ENCODE assay signal across 8 cellular contexts in genomic region chr5:178590924-178591423, GRCh38. TPM values are rescaled to one million over a fixed set of nuclear protein-coding genes. Genes with fewer than 3 reads are reported as not detected.
DNase-seq lines count a peak whose midpoint lies in the region; ATAC-seq, FAIRE-seq and TF ChIP-seq lines count a peak whose summit lies in the region.

No MANE protein-coding gene starts in this region.

- peak overlapping the region; percentile 68 for H3K4me3 ChIP-seq in left ventricle myocardium inferior
- H3K4me3 ChIP-seq in skeletal muscle tissue (ENCODE audit: low read length in 3 of 3), result peak overlapping the region; percentile 55 to 72 (median 60)

- peaks cover 16% of the 10 kb centered on the region for H3K9me3 Mint-ChIP-seq in activated naive CD8-positive, alpha-beta T cell (ENCODE audit: low read depth)

- peaks cover 32% of the 10 kb centered on the region for H3K27me3 Mint-ChIP-seq in activated naive CD8-positive, alpha-beta T cell

- FAIRE-seq in GM19239 (lab: Jason Lieb, UNC), result peak; percentile 33

- H3K27ac ChIP-seq in left ventricle myocardium inferior (replicated peaks) (peak overlapping the region; percentile 83), skeletal muscle tissue (ENCODE audit: low read depth, low read length) (peak overlapping the region; percentile 70)

- TF ChIP-seq CTCF in left ventricle myocardium inferior (IDR thresholded peaks at IDR 0.05; ENCODE audit: borderline replicate concordance), result no peak

- intact Hi-C loops in left ventricle myocardium inferior (cut with micrococcal nuclease), result no loop called here

- peaks cover 32% of the 10 kb centered on the region for H3K27me3 ChIP-seq in left ventricle myocardium inferior (ENCODE audit: low read depth)
- H3K27me3 ChIP-seq in skeletal muscle tissue (ENCODE audit: control insufficient read depth in 3 of 3, insufficient read depth in 3 of 3, low read length in 3 of 3), result peaks cover 0 to 11% (median 5%) of the 10 kb centered on the region in 3 donors

- peak overlapping the region; percentile 86 for H3K4me3 Mint-ChIP-seq in activated naive CD8-positive, alpha-beta T cell

- H3K4me1 ChIP-seq in left ventricle myocardium inferior, result peaks cover 39% of the 10 kb centered on the region
- H3K4me1 ChIP-seq in skeletal muscle tissue (ENCODE audit: control insufficient read depth in 3 of 3, insufficient read depth in 3 of 3, low read length in 3 of 3), result peaks cover 13 to 27% (median 22%) of the 10 kb centered on the region in 3 donors

- peak overlapping the region; percentile 0 for H3K27ac Mint-ChIP-seq in activated naive CD8-positive, alpha-beta T cell

- H3K36me3 ChIP-seq in left ventricle myocardium inferior (peaks cover 15% of the 10 kb centered on the region), skeletal muscle tissue (ENCODE audit: control insufficient read depth in 3 of 3, insufficient read depth in 3 of 3, low read length in 3 of 3) (peaks cover 0 to 5% (median 2%) of the 10 kb centered on the region in 3 donors)

- H3K4me1 Mint-ChIP-seq in activated naive CD8-positive, alpha-beta T cell (ENCODE audit: low read depth), result peaks cover 5% of the 10 kb centered on the region

- H3K9me3 ChIP-seq in left ventricle myocardium inferior (replicated peaks), result peaks cover 20% of the 10 kb centered on the region
- peaks cover 0 to 8% (median 0%) of the 10 kb centered on the region in 3 donors for H3K9me3 ChIP-seq in skeletal muscle tissue (ENCODE audit: control insufficient read depth in 3 of 3, low read length in 3 of 3)

- DNase-seq in GM19239 (ENCODE audit: insufficient read length, low spot score), result no peak
- no peak for DNase-seq in left ventricle myocardium inferior
- no peak for DNase-seq in DMS 273 treated with DMSO at 0.1 percent for 48 hours (lab: John Stamatoyannopoulos, UW)
- DNase-seq in NOMO-1 (lab: John Stamatoyannopoulos, UW; ENCODE audit: unreplicated experiment in 2 of 2), result no peak
- no peak for DNase-seq in NCI-H526 treated with DMSO at 0.1 percent for 48 hours (lab: John Stamatoyannopoulos, UW)

- ATAC-seq in activated CD4-positive, CD25-positive, alpha-beta regulatory T cell treated with anti-CD3 and anti-CD28 coated beads, Interleukin-2, amount 50 U/mL, for 24 hours, result no peak

- peak overlapping the region; percentile 60 to 81 (median 76) for H3K9ac ChIP-seq in skeletal muscle tissue (ENCODE audit: low read depth in 1 of 3, low read length in 3 of 3)

- H3K36me3 Mint-ChIP-seq in activated naive CD8-positive, alpha-beta T cell, result peaks cover 15% of the 10 kb centered on the region

RNA-seq across cellular contexts. Expression of gene COL23A1, which starts 0.8 kb away (rescaled TPM):
- total RNA-seq in left ventricle myocardium inferior (27.4 TPM), skeletal muscle tissue (0.52 TPM)

RNA-seq across cellular contexts. Expression of gene CLK4, which starts 35.9 kb away (rescaled TPM):
- total RNA-seq in left ventricle myocardium inferior, result 20.0 TPM
- 25.6 TPM for total RNA-seq in skeletal muscle tissue

Comparison
In these comparisons a context has a peak if more than half of its experiments do, and no peak if none do; other contexts are left out.
1. RNA of gene COL23A1, which starts 0.8 kb away (total RNA-seq): 27.4 TPM in left ventricle myocardium inferior (single experiment); 0.52 TPM in skeletal muscle tissue (single experiment); every median in the first group is over 10 times any median in the second.